ENCODE assay signal across 15 cellular contexts in the genomic region with DNA sequence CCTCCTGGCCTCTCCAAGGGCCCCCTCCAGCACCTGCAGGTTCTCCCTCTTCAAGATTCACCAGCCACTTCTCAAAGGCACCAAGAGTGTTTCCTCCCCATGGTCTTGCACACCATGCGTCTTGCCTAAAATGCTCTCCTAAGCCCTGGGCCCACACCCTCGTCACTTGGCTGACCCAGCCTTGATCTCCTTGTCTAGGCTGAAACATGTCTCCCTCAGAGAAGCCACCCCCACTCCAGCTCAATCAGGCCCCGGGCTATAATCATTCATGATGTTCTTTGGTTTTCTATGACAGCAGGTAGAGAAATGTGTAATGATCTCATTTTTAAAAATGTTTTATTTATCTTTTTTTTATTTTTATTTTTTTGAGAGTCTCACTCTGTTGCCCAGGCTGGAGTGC.
A peak's percentile ranks its signal among the peaks of the same experiment; 100 is the strongest.
DNase-seq lines count a peak whose midpoint lies in the region; ATAC-seq, FAIRE-seq and TF ChIP-seq lines count a peak whose summit lies in the region.
"Had no signal": no experiment of that assay in that cellular context is flagged by ENCODE, and none has a peak within 500 bp of the region (broad histone marks: within the 10 kb centered on the region; RNA-seq: fewer than 3 reads in every experiment).

No MANE protein-coding gene starts in this region.

- H2BK120ac ChIP-seq in H1 (replicated peaks; ENCODE audit: low read depth, low read length), result no peak overlapping the region

- H3K4ac ChIP-seq in H1 (replicated peaks; ENCODE audit: insufficient read length, low read depth, low read length), result no peak overlapping the region

- no peak overlapping the region for H2AFZ ChIP-seq in H1 (ENCODE audit: low read length)
- H2AFZ ChIP-seq: GM23338 had no signal

- H3K79me1 ChIP-seq in H1 (ENCODE audit: low read depth, low read length), result no peaks in the 10 kb centered on the region

- peaks cover 2 to 4% of the 10 kb centered on the region in 2 experiments; a peak in 2 of 4 replicates for H3K9me3 ChIP-seq in H1 (ENCODE audit: insufficient read depth in 2 of 2, low read depth in 1 of 2, low read length in 1 of 2)
- H3K9me3 ChIP-seq: BE2C had no signal

- peak; percentile 77 for ATAC-seq in foreskin keratinocyte
- ATAC-seq in GM21390 (IDR thresholded peaks at IDR 0.05; ENCODE audit: unreplicated experiment), result no peak
- no peak for ATAC-seq in GM21576 (IDR thresholded peaks at IDR 0.05; ENCODE audit: unreplicated experiment)
- ATAC-seq: A549, GM23338, HepG2 had no signal

- no peak for FAIRE-seq in H1 (lab: Jason Lieb, UNC)
- no peak for FAIRE-seq in HTR-8/SVneo (lab: Jason Lieb, UNC)
- FAIRE-seq: A549, GM12891, HepG2 had no signal

- DNase-seq in RWPE1 (ENCODE audit: low spot score) (peak; percentile 64), H1 (ENCODE audit: low read depth in 1 of 2, low spot score in 2 of 2) (no peak), foreskin keratinocyte (peak; percentile 55 to 77), HTR-8/SVneo (ENCODE audit: insufficient read length, low spot score) (no peak)
- DNase-seq: BE2C; CD4-positive, alpha-beta memory T cell; DMS79; H9 had no signal

- H2AK5ac ChIP-seq in H1 (ENCODE audit: low read depth, low read length), result 0 out of 2 replicates have a peak overlapping the region, but pooled peaks have one; percentile 53

- no peak overlapping the region for H3K4me2 ChIP-seq in H1 (ENCODE audit: insufficient read depth in 1 of 2, low read depth in 2 of 2, low read length in 2 of 2)
- H3K4me2 ChIP-seq: A549, GM23338 had no signal

- no peak overlapping the region for H3K9ac ChIP-seq in H1 (replicated peaks in 1 of 4; ENCODE audit: extremely low read depth in 1 of 4, low read depth in 3 of 4, low read length in 3 of 4)

- H3K4me1 ChIP-seq in H1 (replicated peaks in 1 of 4; ENCODE audit: control insufficient read depth in 3 of 4, insufficient read depth in 4 of 4, low read length in 3 of 4) (no peaks in the 10 kb centered on the region), foreskin keratinocyte (peaks cover 8% of the 10 kb centered on the region)
- H3K4me1 ChIP-seq: A549, BE2C had no signal

- no peak overlapping the region for H2BK15ac ChIP-seq in H1 (ENCODE audit: low read length)

- H3K27ac ChIP-seq in RWPE1, result peak overlapping the region; percentile 59
- no peak overlapping the region for H3K27ac ChIP-seq in H1 (ENCODE audit: low read depth, low read length)
- H3K27ac ChIP-seq in foreskin keratinocyte, result peak overlapping the region; percentile 48
- H3K27ac ChIP-seq: A549, C4-2B had no signal

- H3K36me3 ChIP-seq in H1 (ENCODE audit: control insufficient read depth in 2 of 4, insufficient read depth in 4 of 4, low read length in 3 of 4), result no peaks in the 10 kb centered on the region
- H3K36me3 ChIP-seq: BE2C had no signal

- no peak overlapping the region for H4K8ac ChIP-seq in H1 (ENCODE audit: extremely low read depth, insufficient read depth, low read length)

- TF ChIP-seq EP300 in H1 (IDR thresholded peaks at IDR 0.05; ENCODE audit: borderline replicate concordance in 1 of 2, low read depth in 2 of 2, low read length in 2 of 2), result no peak

- no peak overlapping the region for H3K14ac ChIP-seq in H1 (ENCODE audit: insufficient read length)

- no peak overlapping the region for H3K56ac ChIP-seq in H1 (replicated peaks; ENCODE audit: insufficient read length, low read depth, low read length)

- CTCF ChIA-PET in RWPE1 (lab: Yijun Ruan, JAX), result no interaction called here
- CTCF ChIA-PET in H1 (lab: Charles Lee; ENCODE audit: partially characterized antibody), result no interaction called here

- no peaks in the 10 kb centered on the region for H3K79me2 ChIP-seq in H1 (ENCODE audit: control insufficient read depth in 1 of 2, insufficient read depth in 2 of 2, low read length in 2 of 2)

- no peak overlapping the region for H3K18ac ChIP-seq in H1 (ENCODE audit: extremely low read depth, low read length)

- no peak overlapping the region for H4K91ac ChIP-seq in H1 (replicated peaks; ENCODE audit: insufficient read length, low read length)

- 0 out of 2 replicates have a peak overlapping the region, but pooled peaks have one; percentile 43 for H2BK20ac ChIP-seq in H1 (ENCODE audit: low read length)

- no peak for TF ChIP-seq POLR2A in H1 (IDR thresholded peaks at IDR 0.05; ENCODE audit: control extremely low read depth in 1 of 2, low read depth in 2 of 2, low read length in 2 of 2)

- H3K27me3 ChIP-seq in H1 (replicated peaks in 1 of 4; ENCODE audit: control insufficient read depth in 3 of 4, extremely low read depth in 1 of 4, insufficient read depth in 3 of 4, low read length in 3 of 4) (no peaks in the 10 kb centered on the region), foreskin keratinocyte (no peaks in the 10 kb centered on the region)
- H3K27me3 ChIP-seq: BE2C had no signal

- no peak overlapping the region for H2BK5ac ChIP-seq in H1 (ENCODE audit: low read depth, low read length)

- H2BK12ac ChIP-seq in H1 (ENCODE audit: low read depth, low read length), result no peak overlapping the region

- 91% methylated on average over 3 of the region's 3 CpGs; no CpG with 5 or more reads in 1 of the 2 experiments for WGBS in H1 (ENCODE audit: extremely low coverage in 1 of 2, insufficient coverage in 1 of 2, insufficient read length in 1 of 2, insufficient replicate concordance in 2 of 2, low coverage in 1 of 2, low lambda C conversion rate in 2 of 2, missing lambda C conversion rate in 1 of 2), 2 experiments

- no peaks in the 10 kb centered on the region for H3K23me2 ChIP-seq in H1 (ENCODE audit: low read depth, low read length)

- no peak overlapping the region for H4K5ac ChIP-seq in H1 (ENCODE audit: insufficient read length, low read depth, low read length)

- no peaks in the 10 kb centered on the region for H4K20me1 ChIP-seq in H1 (replicated peaks in 1 of 2; ENCODE audit: control insufficient read depth in 1 of 2, insufficient read depth in 2 of 2, low read length in 2 of 2)

- H3K23ac ChIP-seq in H1 (ENCODE audit: insufficient read length), result no peak overlapping the region

- H3K4me3 ChIP-seq in H1 (ENCODE audit: extremely low read depth in 1 of 4, insufficient read depth in 2 of 4, low read depth in 3 of 4, low read length in 4 of 4), result no peak overlapping the region
- H3K4me3 ChIP-seq: A549, GM23338 had no signal

- TF ChIP-seq RAD21 in H1 (IDR thresholded peaks at IDR 0.05 in 1 of 2, conservative IDR thresholded peaks at IDR 0.05 in 1 of 2; ENCODE audit: low read depth in 2 of 2, low read length in 2 of 2), result no peak

- TF ChIP-seq CTCF in RWPE1 (conservative IDR thresholded peaks at IDR 0.05; ENCODE audit: low read depth), result no peak
- no peak for TF ChIP-seq CTCF in H1 (IDR thresholded peaks at IDR 0.05; ENCODE audit: control extremely low read depth in 1 of 3, insufficient read depth in 1 of 3, low read depth in 1 of 3, low read length in 3 of 3)
- TF ChIP-seq CTCF in foreskin keratinocyte (conservative IDR thresholded peaks at IDR 0.05), result no peak

- POLR2A ChIA-PET in RWPE1 (lab: Yijun Ruan, JAX; ENCODE audit: low non-redundant PET) (no interaction called here), H1 (lab: Charles Lee; ENCODE audit: partially characterized antibody) (no interaction called here)

TF ChIP-seq in H1, 55 proteins besides CTCF, POLR2A, EP300 and RAD21:
- TF ChIP-seq, protein P1, sequence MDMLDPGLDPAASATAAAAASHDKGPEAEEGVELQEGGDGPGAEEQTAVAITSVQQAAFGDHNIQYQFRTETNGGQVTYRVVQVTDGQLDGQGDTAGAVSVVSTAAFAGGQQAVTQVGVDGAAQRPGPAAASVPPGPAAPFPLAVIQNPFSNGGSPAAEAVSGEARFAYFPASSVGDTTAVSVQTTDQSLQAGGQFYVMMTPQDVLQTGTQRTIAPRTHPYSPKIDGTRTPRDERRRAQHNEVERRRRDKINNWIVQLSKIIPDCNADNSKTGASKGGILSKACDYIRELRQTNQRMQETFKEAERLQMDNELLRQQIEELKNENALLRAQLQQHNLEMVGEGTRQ (IDR thresholded peaks at IDR 0.05; ENCODE audit: low read length), result no peak
- no peak for TF ChIP-seq BRCA1 (IDR thresholded peaks at IDR 0.05; ENCODE audit: low read depth, low read length)
- TF ChIP-seq HDAC6 (IDR thresholded peaks at IDR 0.05; ENCODE audit: low read depth, low read length), result no peak
- no peak for TF ChIP-seq SP1 (IDR thresholded peaks at IDR 0.05; ENCODE audit: low read depth, low read length)
- TF ChIP-seq KDM5A (IDR thresholded peaks at IDR 0.05; ENCODE audit: low read length), result no peak
- TF ChIP-seq YY1 (IDR thresholded peaks at IDR 0.05; ENCODE audit: low read depth, low read length), result no peak
- no peak for TF ChIP-seq BCL11A (IDR thresholded peaks at IDR 0.05; ENCODE audit: low read depth in 2 of 2, low read length in 2 of 2)
- TF ChIP-seq MAFK (IDR thresholded peaks at IDR 0.05; ENCODE audit: low read depth, low read length), result no peak
- no peak for TF ChIP-seq SUZ12 (IDR thresholded peaks at IDR 0.05; ENCODE audit: low read length)
- TF ChIP-seq RNF2 (IDR thresholded peaks at IDR 0.05; ENCODE audit: borderline replicate concordance, low read depth, low read length, missing control alignments, poor library complexity, severe bottlenecking), result no peak
- no peak for TF ChIP-seq KDM4A (IDR thresholded peaks at IDR 0.05; ENCODE audit: low read depth, low read length, severe bottlenecking)
- TF ChIP-seq GTF2F1 (IDR thresholded peaks at IDR 0.05; ENCODE audit: borderline replicate concordance, low read depth, low read length), result no peak
- no peak for TF ChIP-seq CTBP2 (IDR thresholded peaks at IDR 0.05; ENCODE audit: borderline replicate concordance, insufficient read depth, insufficient read length, low read length)
- no peak for TF ChIP-seq JUND (IDR thresholded peaks at IDR 0.05; ENCODE audit: low read length)
- no peak for TF ChIP-seq TCF12 (IDR thresholded peaks at IDR 0.05; ENCODE audit: low read depth, low read length)
- TF ChIP-seq CEBPB (IDR thresholded peaks at IDR 0.05; ENCODE audit: low read depth, low read length), result no peak
- TF ChIP-seq KDM1A (IDR thresholded peaks at IDR 0.05; ENCODE audit: borderline replicate concordance, low read length), result no peak
- no peak for TF ChIP-seq TAF1 (IDR thresholded peaks at IDR 0.05; ENCODE audit: low read depth, low read length)

Comparison
In these comparisons a context has a peak if more than half of its experiments do, and no peak if none do; other contexts are left out.
1. DNase-seq: peak in RWPE1 (single experiment) and foreskin keratinocyte (2 of 2); none in H1 (0 of 2) and HTR-8/SVneo (single experiment).